In genomic region chr2:210195066-210195852, GRCh38 we compare ENCODE assay signal across 9 cellular contexts. TPM values are rescaled to one million over a fixed set of nuclear protein-coding genes. Genes with fewer than 3 reads are reported as not detected.
DNase-seq lines count a peak whose midpoint lies in the region; ATAC-seq and TF ChIP-seq lines count a peak whose summit lies in the region.
"Had no signal": no experiment of that assay in that cellular context is flagged by ENCODE, and none has a peak within 500 bp of the region (broad histone marks: within the 10 kb centered on the region; RNA-seq: fewer than 3 reads in every experiment).

No MANE protein-coding gene starts in this region.

- no peak overlapping the region for H3K4me3 Mint-ChIP-seq in endothelial cell (ENCODE audit: unreplicated experiment)
- H3K4me3 Mint-ChIP-seq in naive thymus-derived CD4-positive, alpha-beta T cell, result no peak overlapping the region
- H3K4me3 Mint-ChIP-seq in activated CD4-positive, alpha-beta memory T cell treated with anti-CD3 and anti-CD28 coated beads for 36 hours, result no peak overlapping the region

- no peaks in the 10 kb centered on the region for H3K27me3 ChIP-seq in Peyer's patch
- no peaks in the 10 kb centered on the region for H3K27me3 ChIP-seq in naive thymus-derived CD4-positive, alpha-beta T cell (ENCODE audit: control insufficient read depth in 2 of 2, insufficient read depth in 2 of 2, low read length in 2 of 2)
- H3K27me3 ChIP-seq: BLaER1 treated with 17β-estradiol and CSF1 and Interleukin-3, amounts not matched to agents 10 nM and 100 nM had no signal

- H3K27me3 Mint-ChIP-seq in endothelial cell (ENCODE audit: unreplicated experiment), result no peaks in the 10 kb centered on the region
- H3K27me3 Mint-ChIP-seq in naive thymus-derived CD4-positive, alpha-beta T cell, result peaks cover 0 to 16% (median 0%) of the 10 kb centered on the region in 5 donors
- no peaks in the 10 kb centered on the region for H3K27me3 Mint-ChIP-seq in activated CD4-positive, alpha-beta memory T cell treated with anti-CD3 and anti-CD28 coated beads for 36 hours

- no peaks in the 10 kb centered on the region for H3K4me1 Mint-ChIP-seq in endothelial cell (ENCODE audit: unreplicated experiment)
- peaks cover 0 to 3% (median 0%) of the 10 kb centered on the region in 7 donors for H3K4me1 Mint-ChIP-seq in naive thymus-derived CD4-positive, alpha-beta T cell
- no peaks in the 10 kb centered on the region for H3K4me1 Mint-ChIP-seq in activated CD4-positive, alpha-beta memory T cell treated with anti-CD3 and anti-CD28 coated beads for 36 hours (ENCODE audit: low read depth)

- POLR2A ChIA-PET in naive thymus-derived CD4-positive, alpha-beta T cell (lab: Charles Lee), result interaction anchor here (0.6 kb wide), 1 partner anchor 134 kb away, joined by 3 read pairs; no protein-coding TSS in a partner anchor
- POLR2A ChIA-PET in activated CD4-positive, alpha-beta memory T cell treated with anti-CD3 and anti-CD28 coated beads for 36 hours (lab: Charles Lee), result no interaction called here

- CTCF ChIA-PET in naive thymus-derived CD4-positive, alpha-beta T cell (lab: Charles Lee), result interaction anchor here (0.7 to 2.9 kb wide), 9 partner anchors 12 to 237 kb away, joined by 4 to 37 read pairs (median 7); no protein-coding TSS in a partner anchor
- CTCF ChIA-PET in activated CD4-positive, alpha-beta memory T cell treated with anti-CD3 and anti-CD28 coated beads for 36 hours (lab: Charles Lee), result interaction anchor here (0.9 to 5.7 kb wide), 8 partner anchors 13 to 219 kb away, joined by 3 to 79 read pairs (median 4); no protein-coding TSS in a partner anchor

- H3K9me3 Mint-ChIP-seq in endothelial cell (ENCODE audit: unreplicated experiment), result no peaks in the 10 kb centered on the region
- H3K9me3 Mint-ChIP-seq in naive thymus-derived CD4-positive, alpha-beta T cell, result no peaks in the 10 kb centered on the region
- no peaks in the 10 kb centered on the region for H3K9me3 Mint-ChIP-seq in activated CD4-positive, alpha-beta memory T cell treated with anti-CD3 and anti-CD28 coated beads for 36 hours

- TF ChIP-seq POLR2A in Peyer's patch (IDR thresholded peaks at IDR 0.05), result no peak

- H3K4me3 ChIP-seq in Peyer's patch, result peak overlapping the region in 1 of 4 donors; percentile 30
- no peak overlapping the region for H3K4me3 ChIP-seq in naive thymus-derived CD4-positive, alpha-beta T cell (ENCODE audit: low read length)
- H3K4me3 ChIP-seq: BLaER1 treated with 17β-estradiol and CSF1 and Interleukin-3, amounts not matched to agents 10 nM and 100 nM had no signal

- no peaks in the 10 kb centered on the region for H3K36me3 Mint-ChIP-seq in endothelial cell (ENCODE audit: low read depth, unreplicated experiment)
- H3K36me3 Mint-ChIP-seq in naive thymus-derived CD4-positive, alpha-beta T cell, result no peaks in the 10 kb centered on the region
- no peaks in the 10 kb centered on the region for H3K36me3 Mint-ChIP-seq in activated CD4-positive, alpha-beta memory T cell treated with anti-CD3 and anti-CD28 coated beads for 36 hours

- no peak overlapping the region for H3K27ac Mint-ChIP-seq in endothelial cell (ENCODE audit: unreplicated experiment)
- no peak overlapping the region for H3K27ac Mint-ChIP-seq in naive thymus-derived CD4-positive, alpha-beta T cell
- no peak overlapping the region for H3K27ac Mint-ChIP-seq in activated CD4-positive, alpha-beta memory T cell treated with anti-CD3 and anti-CD28 coated beads for 36 hours

- peak; percentile 30 to 88 (median 76) for TF ChIP-seq CTCF in Peyer's patch (IDR thresholded peaks at IDR 0.05)
- peak; percentile 66 for TF ChIP-seq CTCF in endothelial cell (IDR thresholded peaks at IDR 0.05; ENCODE audit: unreplicated experiment)

- in situ Hi-C loops in KBM-7 (cut with MboI; ENCODE audit: low pct_unique_long_range_greater_than_20kb, low sequenced_read_pairs), result loop anchor here (25.0 kb wide), 1 partner anchor 208 kb away; no protein-coding TSS in a partner anchor

- intact Hi-C loops in naive thymus-derived CD4-positive, alpha-beta T cell (cut with micrococcal nuclease), result loop anchor here (1.0 to 5.0 kb wide), 8 partner anchors 24 to 1800 kb away; partner anchors contain the start of gene KANSL1L (in 1 of the 2)
- intact Hi-C loops in activated CD4-positive, alpha-beta memory T cell treated with anti-CD3 and anti-CD28 coated beads for 36 hours (cut with micrococcal nuclease), result loop anchor here (1.0 to 10.0 kb wide), 5 partner anchors 122 to 1800 kb away; partner anchors contain the start of gene MAP2

- no peaks in the 10 kb centered on the region for H3K4me1 ChIP-seq in Peyer's patch
- no peaks in the 10 kb centered on the region for H3K4me1 ChIP-seq in naive thymus-derived CD4-positive, alpha-beta T cell (ENCODE audit: control insufficient read depth in 2 of 2, insufficient read depth in 2 of 2, low read length in 2 of 2)

- ATAC-seq in naive thymus-derived CD4-positive, alpha-beta T cell, result peak; percentile 58
- no peak for ATAC-seq in activated CD4-positive, CD25-positive, alpha-beta regulatory T cell treated with anti-CD3 and anti-CD28 coated beads, Interleukin-2, amount 50 U/mL, for 24 hours

- H3K36me3 ChIP-seq in Peyer's patch, result no peaks in the 10 kb centered on the region
- no peaks in the 10 kb centered on the region for H3K36me3 ChIP-seq in naive thymus-derived CD4-positive, alpha-beta T cell (ENCODE audit: control insufficient read depth in 2 of 3, insufficient read depth in 3 of 3, low read length in 3 of 3)
- H3K36me3 ChIP-seq: BLaER1 treated with 17β-estradiol and CSF1 and Interleukin-3, amounts not matched to agents 10 nM and 100 nM had no signal

- H3K9me3 ChIP-seq in Peyer's patch, result no peaks in the 10 kb centered on the region
- no peaks in the 10 kb centered on the region for H3K9me3 ChIP-seq in naive thymus-derived CD4-positive, alpha-beta T cell (ENCODE audit: control insufficient read depth in 2 of 3, low read length in 3 of 3)
- H3K9me3 ChIP-seq: BLaER1 treated with 17β-estradiol and CSF1 and Interleukin-3, amounts not matched to agents 10 nM and 100 nM had no signal

- peak; percentile 40 to 60 for DNase-seq in NCI-H2081 (lab: John Stamatoyannopoulos, UW)
- DNase-seq in NCI-H2081 treated with DMSO at 0.1 percent for 48 hours (lab: John Stamatoyannopoulos, UW), result no peak
- DNase-seq in KBM-7, result peak; percentile 64
- no peak for DNase-seq in Peyer's patch
- no peak for DNase-seq in endothelial cell (ENCODE audit: low spot score)
- peak in 7 of 9 donors; percentile 20 to 55 (median 39) for DNase-seq in naive thymus-derived CD4-positive, alpha-beta T cell
- DNase-seq in activated CD4-positive, alpha-beta memory T cell treated with anti-CD3 and anti-CD28 coated beads for 36 hours, result no peak

- no peak overlapping the region for H3K27ac ChIP-seq in Peyer's patch
- no peak overlapping the region for H3K27ac ChIP-seq in naive thymus-derived CD4-positive, alpha-beta T cell (ENCODE audit: low read depth, low read length)
- H3K27ac ChIP-seq: BLaER1 treated with 17β-estradiol and CSF1 and Interleukin-3, amounts not matched to agents 10 nM and 100 nM had no signal

RNA-seq across cellular contexts. Expression of gene KANSL1L, which starts 24.1 kb away (rescaled TPM):
- total RNA-seq in Peyer's patch, result 10 to 100 TPM; 16.6 to 83.3 (median 25.6) TPM
- 13.0 TPM for total RNA-seq in endothelial cell (ENCODE audit: unreplicated experiment)
- 10 to 100 TPM in 3 of 5 experiments, 1 to 10 TPM in 2; 6.3 to 23.3 (median 13.3) TPM for total RNA-seq in naive thymus-derived CD4-positive, alpha-beta T cell
- 1 to 10 TPM; 1.5 to 1.6 TPM for polyA plus RNA-seq in naive thymus-derived CD4-positive, alpha-beta T cell
- total RNA-seq in activated CD4-positive, alpha-beta memory T cell treated with anti-CD3 and anti-CD28 coated beads for 36 hours, result 1 to 10 TPM; 4.0 to 4.6 TPM

RNA-seq across cellular contexts. Expression of gene ACADL, which starts 30.0 kb away (rescaled TPM):
- 1 to 10 TPM in 1 of 4 donors, under 1 TPM in 1, not detected in 2; 0.54 to 2.5 TPM for total RNA-seq in Peyer's patch
- not detected for total RNA-seq in endothelial cell (ENCODE audit: unreplicated experiment)
- not detected for total RNA-seq in naive thymus-derived CD4-positive, alpha-beta T cell
- polyA plus RNA-seq in naive thymus-derived CD4-positive, alpha-beta T cell, result not detected
- not detected for total RNA-seq in activated CD4-positive, alpha-beta memory T cell treated with anti-CD3 and anti-CD28 coated beads for 36 hours

Comparison
In these comparisons a context has a peak if more than half of its experiments do, and no peak if none do; other contexts are left out.
1. DNase-seq: peak in NCI-H2081 (2 of 2), KBM-7 (single experiment) and naive thymus-derived CD4-positive, alpha-beta T cell (7 of 9); none in NCI-H2081 treated with DMSO at 0.1 percent for 48 hours (single experiment), Peyer's patch (0 of 3), endothelial cell (single experiment) and activated CD4-positive, alpha-beta memory T cell treated with anti-CD3 and anti-CD28 coated beads for 36 hours (single experiment).